ENCODE assay signal across 1 cellular context in the genomic region with DNA sequence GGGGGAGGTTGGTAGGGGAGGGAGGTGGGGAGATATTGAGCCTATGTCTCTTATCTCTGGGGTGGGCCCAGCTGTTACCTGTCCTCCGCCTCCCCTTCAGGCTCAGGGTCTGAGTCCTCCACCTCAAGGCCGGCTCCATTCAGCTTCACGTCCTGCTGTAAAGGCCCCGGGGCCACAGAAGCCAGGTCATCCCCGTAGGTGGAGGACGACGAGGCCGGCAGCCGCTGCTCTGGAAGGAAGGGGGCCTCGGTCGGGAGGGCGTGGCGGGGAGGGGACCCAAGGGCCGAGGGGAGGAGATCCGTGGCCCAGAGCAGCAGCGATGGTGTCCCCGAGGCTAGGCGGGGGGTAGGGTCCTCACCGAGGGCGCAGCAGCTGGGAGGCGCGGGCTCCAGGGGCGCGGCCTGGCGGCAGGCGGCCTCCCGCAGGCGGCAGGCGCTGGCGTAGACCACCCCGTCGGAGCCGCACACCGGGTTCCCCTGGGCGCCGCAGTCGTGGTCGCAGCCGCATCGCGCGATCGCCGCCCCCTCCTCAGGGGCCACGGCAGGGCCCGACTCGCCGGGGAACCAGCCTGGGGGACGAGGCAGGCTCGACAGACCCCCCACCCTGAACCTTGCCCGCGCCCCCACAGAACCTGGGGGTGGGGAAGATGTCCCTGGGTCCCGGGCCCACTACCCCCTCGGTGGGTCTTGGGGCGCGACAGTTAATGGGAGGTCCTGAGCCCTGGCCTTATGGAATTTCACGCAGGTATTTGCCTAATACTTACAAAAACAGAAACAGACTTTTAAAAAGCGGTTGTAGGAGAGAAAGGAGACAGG.
TF ChIP-seq lines count a peak whose summit lies in the region.

No MANE protein-coding gene starts in this region.

TF ChIP-seq in GM23338, 12 proteins besides CTCF, POLR2A, EP300 and RAD21 (continued from another document):
- TF ChIP-seq, protein P1, sequence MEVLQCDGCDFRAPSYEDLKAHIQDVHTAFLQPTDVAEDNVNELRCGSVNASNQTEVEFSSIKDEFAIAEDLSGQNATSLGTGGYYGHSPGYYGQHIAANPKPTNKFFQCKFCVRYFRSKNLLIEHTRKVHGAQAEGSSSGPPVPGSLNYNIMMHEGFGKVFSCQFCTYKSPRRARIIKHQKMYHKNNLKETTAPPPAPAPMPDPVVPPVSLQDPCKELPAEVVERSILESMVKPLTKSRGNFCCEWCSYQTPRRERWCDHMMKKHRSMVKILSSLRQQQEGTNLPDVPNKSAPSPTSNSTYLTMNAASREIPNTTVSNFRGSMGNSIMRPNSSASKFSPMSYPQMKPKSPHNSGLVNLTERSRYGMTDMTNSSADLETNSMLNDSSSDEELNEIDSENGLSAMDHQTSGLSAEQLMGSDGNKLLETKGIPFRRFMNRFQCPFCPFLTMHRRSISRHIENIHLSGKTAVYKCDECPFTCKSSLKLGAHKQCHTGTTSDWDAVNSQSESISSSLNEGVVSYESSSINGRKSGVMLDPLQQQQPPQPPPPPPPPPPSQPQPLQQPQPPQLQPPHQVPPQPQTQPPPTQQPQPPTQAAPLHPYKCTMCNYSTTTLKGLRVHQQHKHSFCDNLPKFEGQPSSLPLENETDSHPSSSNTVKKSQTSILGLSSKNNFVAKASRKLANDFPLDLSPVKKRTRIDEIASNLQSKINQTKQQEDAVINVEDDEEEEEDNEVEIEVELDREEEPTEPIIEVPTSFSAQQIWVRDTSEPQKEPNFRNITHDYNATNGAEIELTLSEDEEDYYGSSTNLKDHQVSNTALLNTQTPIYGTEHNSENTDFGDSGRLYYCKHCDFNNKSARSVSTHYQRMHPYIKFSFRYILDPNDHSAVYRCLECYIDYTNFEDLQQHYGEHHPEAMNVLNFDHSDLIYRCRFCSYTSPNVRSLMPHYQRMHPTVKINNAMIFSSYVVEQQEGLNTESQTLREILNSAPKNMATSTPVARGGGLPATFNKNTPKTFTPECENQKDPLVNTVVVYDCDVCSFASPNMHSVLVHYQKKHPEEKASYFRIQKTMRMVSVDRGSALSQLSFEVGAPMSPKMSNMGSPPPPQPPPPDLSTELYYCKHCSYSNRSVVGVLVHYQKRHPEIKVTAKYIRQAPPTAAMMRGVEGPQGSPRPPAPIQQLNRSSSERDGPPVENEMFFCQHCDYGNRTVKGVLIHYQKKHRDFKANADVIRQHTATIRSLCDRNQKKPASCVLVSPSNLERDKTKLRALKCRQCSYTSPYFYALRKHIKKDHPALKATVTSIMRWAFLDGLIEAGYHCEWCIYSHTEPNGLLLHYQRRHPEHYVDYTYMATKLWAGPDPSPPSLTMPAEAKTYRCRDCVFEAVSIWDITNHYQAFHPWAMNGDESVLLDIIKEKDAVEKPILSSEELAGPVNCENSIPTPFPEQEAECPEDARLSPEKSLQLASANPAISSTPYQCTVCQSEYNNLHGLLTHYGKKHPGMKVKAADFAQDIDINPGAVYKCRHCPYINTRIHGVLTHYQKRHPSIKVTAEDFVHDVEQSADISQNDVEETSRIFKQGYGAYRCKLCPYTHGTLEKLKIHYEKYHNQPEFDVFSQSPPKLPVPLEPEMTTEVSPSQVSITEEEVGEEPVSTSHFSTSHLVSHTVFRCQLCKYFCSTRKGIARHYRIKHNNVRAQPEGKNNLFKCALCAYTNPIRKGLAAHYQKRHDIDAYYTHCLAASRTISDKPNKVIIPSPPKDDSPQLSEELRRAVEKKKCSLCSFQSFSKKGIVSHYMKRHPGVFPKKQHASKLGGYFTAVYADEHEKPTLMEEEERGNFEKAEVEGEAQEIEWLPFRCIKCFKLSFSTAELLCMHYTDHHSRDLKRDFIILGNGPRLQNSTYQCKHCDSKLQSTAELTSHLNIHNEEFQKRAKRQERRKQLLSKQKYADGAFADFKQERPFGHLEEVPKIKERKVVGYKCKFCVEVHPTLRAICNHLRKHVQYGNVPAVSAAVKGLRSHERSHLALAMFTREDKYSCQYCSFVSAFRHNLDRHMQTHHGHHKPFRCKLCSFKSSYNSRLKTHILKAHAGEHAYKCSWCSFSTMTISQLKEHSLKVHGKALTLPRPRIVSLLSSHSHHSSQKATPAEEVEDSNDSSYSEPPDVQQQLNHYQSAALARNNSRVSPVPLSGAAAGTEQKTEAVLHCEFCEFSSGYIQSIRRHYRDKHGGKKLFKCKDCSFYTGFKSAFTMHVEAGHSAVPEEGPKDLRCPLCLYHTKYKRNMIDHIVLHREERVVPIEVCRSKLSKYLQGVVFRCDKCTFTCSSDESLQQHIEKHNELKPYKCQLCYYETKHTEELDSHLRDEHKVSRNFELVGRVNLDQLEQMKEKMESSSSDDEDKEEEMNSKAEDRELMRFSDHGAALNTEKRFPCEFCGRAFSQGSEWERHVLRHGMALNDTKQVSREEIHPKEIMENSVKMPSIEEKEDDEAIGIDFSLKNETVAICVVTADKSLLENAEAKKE (CRISPR knock-in tag; IDR thresholded peaks at IDR 0.05) = no peak
- no peak for TF ChIP-seq ZNF331 (CRISPR knock-in tag; IDR thresholded peaks at IDR 0.05; ENCODE audit: low read depth)
TF ChIP-seq in GM23338: peak in this region for 0.
